In the genomic region with DNA sequence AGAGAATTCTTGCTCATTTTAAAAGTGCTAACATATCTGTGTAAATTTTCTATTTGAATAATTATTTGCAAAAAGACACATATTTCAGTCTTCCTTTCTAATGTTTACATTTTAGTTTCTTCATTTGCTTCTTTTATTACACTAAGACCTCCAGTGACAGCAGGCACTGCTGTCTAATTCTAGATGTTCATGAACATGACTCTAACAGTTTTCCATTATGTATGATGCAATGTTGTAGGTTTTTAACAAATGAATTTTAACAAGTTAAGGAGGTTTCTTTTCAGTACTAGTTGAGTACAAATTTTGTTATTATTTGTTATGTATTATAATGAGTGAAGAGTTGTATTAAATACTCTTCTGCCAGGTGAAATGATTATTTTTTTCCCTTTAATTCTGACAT, we compare ENCODE assay signal across 29 cellular contexts.
DNase-seq lines count a peak whose midpoint lies in the region; ATAC-seq, FAIRE-seq and TF ChIP-seq lines count a peak whose summit lies in the region.
"Had no signal": no experiment of that assay in that cellular context is flagged by ENCODE, and none has a peak within 500 bp of the region (broad histone marks: within the 10 kb centered on the region; RNA-seq: fewer than 3 reads in every experiment).

No MANE protein-coding gene starts in this region.

- peaks cover 50% of the 10 kb centered on the region for H3K79me2 ChIP-seq in GM23338 (replicated peaks; ENCODE audit: insufficient read depth)
- 0 out of 2 replicates have a peak, but pooled peaks cover 3% of the 10 kb centered on the region for H3K79me2 ChIP-seq in PC-9 (ENCODE audit: low read depth)
- peaks cover 8% of the 10 kb centered on the region for H3K79me2 ChIP-seq in smooth muscle cell (ENCODE audit: low read depth)

- ATAC-seq in GM23338, result no peak
- no peak for ATAC-seq in HG03159 (IDR thresholded peaks at IDR 0.05; ENCODE audit: unreplicated experiment)
- ATAC-seq: A549, PC-3, Right ventricle myocardium inferior had no signal

- H3K9me3 ChIP-seq in PC-9 (ENCODE audit: insufficient read depth, low read depth) (no peaks in the 10 kb centered on the region), smooth muscle cell (replicated peaks; ENCODE audit: low read depth) (no peaks in the 10 kb centered on the region)
- H3K9me3 ChIP-seq: A549; BLaER1 treated with 17β-estradiol and CSF1 and Interleukin-3, amounts not matched to agents 10 nM and 100 nM; SJSA1 had no signal

- H3K9ac ChIP-seq in smooth muscle cell (ENCODE audit: low read depth), result no peak overlapping the region
- H3K9ac ChIP-seq: BLaER1 treated with 17β-estradiol and CSF1 and Interleukin-3, amounts not matched to agents 10 nM and 100 nM had no signal

- no peak overlapping the region for H2AFZ ChIP-seq in GM23338
- H2AFZ ChIP-seq in PC-9, result no peak overlapping the region
- H2AFZ ChIP-seq in smooth muscle cell (ENCODE audit: low read depth), result no peak overlapping the region

- peaks cover 42% of the 10 kb centered on the region for H3K36me3 Mint-ChIP-seq in GM23338 (ENCODE audit: low read depth)
- H3K36me3 Mint-ChIP-seq in chondrocyte (ENCODE audit: low read depth), result peaks cover 26% of the 10 kb centered on the region
- H3K36me3 Mint-ChIP-seq: IgD-negative memory B cell had no signal

- no peak overlapping the region for H3K4me3 ChIP-seq in GM23338
- no peak overlapping the region for H3K4me3 ChIP-seq in PC-9
- H3K4me3 ChIP-seq in smooth muscle cell, result no peak overlapping the region
- H3K4me3 ChIP-seq: A549; BLaER1 treated with 17β-estradiol and CSF1 and Interleukin-3, amounts not matched to agents 10 nM and 100 nM; SJSA1 had no signal

- POLR2A ChIA-PET in PC-9 (lab: Charles Lee; ENCODE audit: unreplicated experiment), result no interaction called here

- H3F3A ChIP-seq in GM23338 (replicated peaks; ENCODE audit: low read depth) (no peaks in the 10 kb centered on the region), PC-9 (ENCODE audit: insufficient read depth, low read depth) (no peaks in the 10 kb centered on the region), smooth muscle cell (ENCODE audit: low read depth) (no peaks in the 10 kb centered on the region)

- H3K27ac ChIP-seq in GM23338 (ENCODE audit: low read depth) (no peak overlapping the region), PC-9 (peak overlapping the region; percentile 3; the same call in 1 of the 2 replicates), smooth muscle cell (ENCODE audit: low read depth) (peak overlapping the region; percentile 18)
- H3K27ac ChIP-seq: A549; BLaER1 treated with 17β-estradiol and CSF1 and Interleukin-3, amounts not matched to agents 10 nM and 100 nM; SJSA1 had no signal

- H3K27ac Mint-ChIP-seq in GM23338 (peak overlapping the region; percentile 60; the same call in 1 of the 2 replicates), chondrocyte (ENCODE audit: unreplicated experiment) (peak overlapping the region; percentile 8)
- H3K27ac Mint-ChIP-seq: CD4-positive, alpha-beta memory T cell; IgD-negative memory B cell had no signal

- H3K4me3 Mint-ChIP-seq in GM23338 (no peak overlapping the region), chondrocyte (ENCODE audit: unreplicated experiment) (no peak overlapping the region)
- H3K4me3 Mint-ChIP-seq: CD4-positive, alpha-beta memory T cell; IgD-negative memory B cell had no signal

- FAIRE-seq in urothelium cell line (lab: Jason Lieb, UNC), result no peak
- FAIRE-seq: A549, G401.6, GM12892, GM19239, H54 had no signal

- H3K4me1 ChIP-seq in GM23338 (ENCODE audit: insufficient read depth) (peaks cover 31% of the 10 kb centered on the region), PC-9 (replicated peaks; ENCODE audit: insufficient read depth) (no peaks in the 10 kb centered on the region), smooth muscle cell (ENCODE audit: low read depth) (no peaks in the 10 kb centered on the region)
- H3K4me1 ChIP-seq: SJSA1 had no signal

- DNase-seq in GM23338 (ENCODE audit: low spot score) (no peak), PC-9 (no peak), chondrocyte (ENCODE audit: low spot score) (no peak), smooth muscle cell (lab: John Stamatoyannopoulos, UW; ENCODE audit: unreplicated experiment) (no peak), DMS53 treated with DMSO at 0.1 percent for 48 hours (lab: John Stamatoyannopoulos, UW; ENCODE audit: unreplicated experiment) (no peak), urothelium cell line (ENCODE audit: low spot score) (no peak)
- DNase-seq: AML-193; CD4-positive, alpha-beta memory T cell; COR-L47; DMS53; NCI-H1092 treated with DMSO at 0.1 percent for 48 hours; NCI-H1436; NCI-H187; NCI-H2081 treated with DMSO at 0.1 percent for 48 hours; NCI-H2171; NCI-H345; NCI-H510A treated with DMSO at 0.1 percent for 48 hours; PC-3; T-helper 1 cell had no signal

- CTCF ChIA-PET in PC-9 (lab: Charles Lee), result no interaction called here

- H3K27me3 ChIP-seq in GM23338 (ENCODE audit: insufficient read depth) (no peaks in the 10 kb centered on the region), PC-9 (ENCODE audit: insufficient read depth, low read depth) (no peaks in the 10 kb centered on the region), smooth muscle cell (ENCODE audit: low read depth) (no peaks in the 10 kb centered on the region)
- H3K27me3 ChIP-seq: BLaER1 treated with 17β-estradiol and CSF1 and Interleukin-3, amounts not matched to agents 10 nM and 100 nM; SJSA1 had no signal

- H3K9me3 Mint-ChIP-seq in GM23338 (no peaks in the 10 kb centered on the region; the same call in 2 of the 3 replicates), chondrocyte (ENCODE audit: low read depth) (no peaks in the 10 kb centered on the region)
- H3K9me3 Mint-ChIP-seq: CD4-positive, alpha-beta memory T cell; IgD-negative memory B cell had no signal

- H3K9me2 ChIP-seq in GM23338 (ENCODE audit: insufficient read depth) (no peaks in the 10 kb centered on the region), PC-9 (ENCODE audit: insufficient read depth) (no peaks in the 10 kb centered on the region)

- H3K4me1 Mint-ChIP-seq in GM23338 (peaks cover 29% of the 10 kb centered on the region), chondrocyte (ENCODE audit: low read depth) (peaks cover 26% of the 10 kb centered on the region)
- H3K4me1 Mint-ChIP-seq: IgD-negative memory B cell had no signal

- H3K27me3 Mint-ChIP-seq in GM23338 (ENCODE audit: insufficient read depth, low read depth, poor library complexity) (no peaks in the 10 kb centered on the region), chondrocyte (ENCODE audit: low read depth) (no peaks in the 10 kb centered on the region)
- H3K27me3 Mint-ChIP-seq: CD4-positive, alpha-beta memory T cell had no signal

- peaks cover 7% of the 10 kb centered on the region; the same call in 1 of the 2 replicates for H4K20me1 ChIP-seq in GM23338 (replicated peaks; ENCODE audit: insufficient read depth)
- H4K20me1 ChIP-seq in PC-9 (ENCODE audit: insufficient read depth), result peaks cover 8% of the 10 kb centered on the region
- H4K20me1 ChIP-seq in smooth muscle cell (ENCODE audit: low read depth), result peaks cover 29% of the 10 kb centered on the region

- no peaks in the 10 kb centered on the region for H3K36me3 ChIP-seq in GM23338 (ENCODE audit: insufficient read depth)
- H3K36me3 ChIP-seq in PC-9 (ENCODE audit: low read depth), result peaks cover 17% of the 10 kb centered on the region; the same call in 1 of the 2 replicates
- H3K36me3 ChIP-seq in smooth muscle cell (ENCODE audit: low read depth), result peaks cover 3% of the 10 kb centered on the region
- H3K36me3 ChIP-seq: SJSA1 had no signal

- BruUV-seq in PC-9 (replicated peaks; lab: Mats Ljungman, UMichigan), result no TSS peak

- 0 out of 2 replicates have a peak overlapping the region, but pooled peaks have one; percentile 40 for H3K4me2 ChIP-seq in GM23338
- H3K4me2 ChIP-seq in PC-9, result no peak overlapping the region
- H3K4me2 ChIP-seq in smooth muscle cell, result no peak overlapping the region
- H3K4me2 ChIP-seq: A549; BLaER1 treated with 17β-estradiol and CSF1 and Interleukin-3, amounts not matched to agents 10 nM and 100 nM had no signal

- intact Hi-C loops in PC-9 (cut with micrococcal nuclease; ENCODE audit: unreplicated experiment), result no loop called here

- TF ChIP-seq CTCF in GM23338 (conservative IDR thresholded peaks at IDR 0.05; ENCODE audit: low read depth in 2 of 2) (no peak), PC-9 (conservative IDR thresholded peaks at IDR 0.05) (no peak), chondrocyte (IDR thresholded peaks at IDR 0.05) (no peak), smooth muscle cell (IDR thresholded peaks at IDR 0.05; ENCODE audit: borderline replicate concordance, insufficient read depth, poor library complexity, severe bottlenecking) (no peak)

TF ChIP-seq in GM23338, 12 proteins besides CTCF, POLR2A, EP300 and RAD21 (continues in another document):
- TF ChIP-seq, protein P1, sequence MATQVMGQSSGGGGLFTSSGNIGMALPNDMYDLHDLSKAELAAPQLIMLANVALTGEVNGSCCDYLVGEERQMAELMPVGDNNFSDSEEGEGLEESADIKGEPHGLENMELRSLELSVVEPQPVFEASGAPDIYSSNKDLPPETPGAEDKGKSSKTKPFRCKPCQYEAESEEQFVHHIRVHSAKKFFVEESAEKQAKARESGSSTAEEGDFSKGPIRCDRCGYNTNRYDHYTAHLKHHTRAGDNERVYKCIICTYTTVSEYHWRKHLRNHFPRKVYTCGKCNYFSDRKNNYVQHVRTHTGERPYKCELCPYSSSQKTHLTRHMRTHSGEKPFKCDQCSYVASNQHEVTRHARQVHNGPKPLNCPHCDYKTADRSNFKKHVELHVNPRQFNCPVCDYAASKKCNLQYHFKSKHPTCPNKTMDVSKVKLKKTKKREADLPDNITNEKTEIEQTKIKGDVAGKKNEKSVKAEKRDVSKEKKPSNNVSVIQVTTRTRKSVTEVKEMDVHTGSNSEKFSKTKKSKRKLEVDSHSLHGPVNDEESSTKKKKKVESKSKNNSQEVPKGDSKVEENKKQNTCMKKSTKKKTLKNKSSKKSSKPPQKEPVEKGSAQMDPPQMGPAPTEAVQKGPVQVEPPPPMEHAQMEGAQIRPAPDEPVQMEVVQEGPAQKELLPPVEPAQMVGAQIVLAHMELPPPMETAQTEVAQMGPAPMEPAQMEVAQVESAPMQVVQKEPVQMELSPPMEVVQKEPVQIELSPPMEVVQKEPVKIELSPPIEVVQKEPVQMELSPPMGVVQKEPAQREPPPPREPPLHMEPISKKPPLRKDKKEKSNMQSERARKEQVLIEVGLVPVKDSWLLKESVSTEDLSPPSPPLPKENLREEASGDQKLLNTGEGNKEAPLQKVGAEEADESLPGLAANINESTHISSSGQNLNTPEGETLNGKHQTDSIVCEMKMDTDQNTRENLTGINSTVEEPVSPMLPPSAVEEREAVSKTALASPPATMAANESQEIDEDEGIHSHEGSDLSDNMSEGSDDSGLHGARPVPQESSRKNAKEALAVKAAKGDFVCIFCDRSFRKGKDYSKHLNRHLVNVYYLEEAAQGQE (IDR thresholded peaks at IDR 0.05; ENCODE audit: unreplicated experiment), result no peak
- TF ChIP-seq POLR2AphosphoS5 (IDR thresholded peaks at IDR 0.05; ENCODE audit: low read depth) (no peak), EZH2phosphoT487 (IDR thresholded peaks at IDR 0.05; ENCODE audit: unreplicated experiment) (no peak), EZH2 (IDR thresholded peaks at IDR 0.05; ENCODE audit: low read depth, unreplicated experiment) (no peak)
